In the genomic region with DNA sequence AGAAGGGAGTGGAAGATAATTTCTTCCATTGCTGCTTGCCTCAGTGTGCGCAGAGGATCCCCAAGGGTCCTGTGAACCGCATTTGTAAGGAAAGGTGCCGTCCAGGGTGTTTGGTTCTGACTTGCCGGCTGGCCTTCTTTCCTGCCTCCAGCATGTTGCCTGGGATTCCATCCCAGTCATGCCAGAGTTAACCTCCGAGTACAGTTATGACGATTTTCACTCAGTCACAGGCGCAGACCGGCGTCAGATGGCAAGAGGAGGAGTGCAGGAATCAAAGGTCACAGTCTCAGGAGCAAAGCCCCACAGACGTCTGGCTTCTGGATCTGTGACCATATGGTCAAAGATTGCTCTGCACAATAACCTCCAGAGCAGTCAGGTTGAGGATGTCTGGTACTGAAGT, we compare ENCODE assay signal across 22 cellular contexts. TPM values are rescaled to one million over a fixed set of nuclear protein-coding genes. Genes with fewer than 3 reads are reported as not detected.
A peak's percentile ranks its signal among the peaks of the same experiment; 100 is the strongest.
DNase-seq lines count a peak whose midpoint lies in the region; ATAC-seq lines count a peak whose summit lies in the region.
"Had no signal": no experiment of that assay in that cellular context is flagged by ENCODE, and none has a peak within 500 bp of the region (broad histone marks: within the 10 kb centered on the region; RNA-seq: fewer than 3 reads in every experiment).

No MANE protein-coding gene starts in this region.

- DNase-seq in activated naive CD4-positive, alpha-beta T cell treated with anti-CD3 and anti-CD28 coated beads, Interleukin-2, amount 10 ng/mL, durations not matched to agents 7 days and 5 days, result peak; percentile 12
- DNase-seq in activated naive CD4-positive, alpha-beta T cell treated with anti-CD3 and anti-CD28 coated beads for 36 hours, result no peak
- DNase-seq in NCI-H82 (lab: John Stamatoyannopoulos, UW) (peak; percentile 94), left kidney (ENCODE audit: low read depth, low spot score) (peak; percentile 41)
- DNase-seq in stimulated activated CD8-positive, alpha-beta memory T cell treated with anti-CD3 and anti-CD28 coated beads, Interleukin-4, amount 100 ng/mL, for 48 hours, result peak; percentile 15
- DNase-seq: ACHN; activated CD4-positive, alpha-beta T cell treated with anti-CD3 and anti-CD28 coated beads for 36 hours; activated naive CD8-positive, alpha-beta T cell treated with anti-CD3 and anti-CD28 coated beads, Interleukin-2, amount 50 U/mL, for 24 hours; COR-L47; dorsolateral prefrontal cortex; kidney glomerular epithelial cell; naive B cell; NCI-H1105 treated with DMSO at 0.1 percent for 48 hours; NCI-H446 treated with DMSO at 0.1 percent for 48 hours; NK-92 treated with Interleukin-12 subunit alpha and Interleukin-12 subunit beta, amount 100 ng/mL, for 24 hours; testis had no signal

- ATAC-seq in HG03520 (IDR thresholded peaks at IDR 0.05; ENCODE audit: unreplicated experiment), result no peak
- no peak for ATAC-seq in GM18858 (IDR thresholded peaks at IDR 0.05; ENCODE audit: unreplicated experiment)
- no peak for ATAC-seq in HG02642 (IDR thresholded peaks at IDR 0.05; ENCODE audit: poor library complexity, unreplicated experiment)
- ATAC-seq: activated naive CD8-positive, alpha-beta T cell treated with anti-CD3 and anti-CD28 coated beads, Interleukin-2, amount 50 U/mL, for 24 hours had no signal

- no peaks in the 10 kb centered on the region for H3K9me3 Mint-ChIP-seq in activated naive CD4-positive, alpha-beta T cell treated with anti-CD3 and anti-CD28 coated beads, Interleukin-2, amount 10 ng/mL, durations not matched to agents 7 days and 5 days
- H3K9me3 Mint-ChIP-seq in activated naive CD4-positive, alpha-beta T cell treated with anti-CD3 and anti-CD28 coated beads for 36 hours, result no peaks in the 10 kb centered on the region
- H3K9me3 Mint-ChIP-seq: activated naive CD8-positive, alpha-beta T cell treated with anti-CD3 and anti-CD28 coated beads, Interleukin-2, amount 50 U/mL, for 24 hours; memory B cell; naive B cell; T-helper 1 cell treated with Interleukin-12 subunit alpha and Interleukin-12 subunit beta and Interleukin-4 antibody, amounts not matched to agents 30 μg/mL and 1 μg/mL, for 36 hours had no signal

- no peak overlapping the region for H3K27ac Mint-ChIP-seq in activated naive CD4-positive, alpha-beta T cell treated with anti-CD3 and anti-CD28 coated beads, Interleukin-2, amount 10 ng/mL, durations not matched to agents 7 days and 5 days
- H3K27ac Mint-ChIP-seq in activated naive CD4-positive, alpha-beta T cell treated with anti-CD3 and anti-CD28 coated beads for 36 hours, result no peak overlapping the region
- H3K27ac Mint-ChIP-seq: activated CD4-positive, alpha-beta T cell treated with anti-CD3 and anti-CD28 coated beads for 36 hours; activated naive CD8-positive, alpha-beta T cell treated with anti-CD3 and anti-CD28 coated beads, Interleukin-2, amount 50 U/mL, for 24 hours; memory B cell; naive B cell; T-helper 1 cell treated with Interleukin-12 subunit alpha and Interleukin-12 subunit beta and Interleukin-4 antibody, amounts not matched to agents 30 μg/mL and 1 μg/mL, for 36 hours had no signal

- H3K27me3 Mint-ChIP-seq in activated naive CD4-positive, alpha-beta T cell treated with anti-CD3 and anti-CD28 coated beads, Interleukin-2, amount 10 ng/mL, durations not matched to agents 7 days and 5 days, result peaks cover 54% of the 10 kb centered on the region
- H3K27me3 Mint-ChIP-seq in activated naive CD4-positive, alpha-beta T cell treated with anti-CD3 and anti-CD28 coated beads for 36 hours (ENCODE audit: low read depth), result peaks cover 3% of the 10 kb centered on the region

- no peaks in the 10 kb centered on the region for H3K36me3 Mint-ChIP-seq in activated naive CD4-positive, alpha-beta T cell treated with anti-CD3 and anti-CD28 coated beads, Interleukin-2, amount 10 ng/mL, durations not matched to agents 7 days and 5 days
- H3K36me3 Mint-ChIP-seq in activated naive CD4-positive, alpha-beta T cell treated with anti-CD3 and anti-CD28 coated beads for 36 hours (ENCODE audit: low read depth), result no peaks in the 10 kb centered on the region
- H3K36me3 Mint-ChIP-seq: memory B cell, naive B cell had no signal

- CTCF ChIA-PET in activated naive CD4-positive, alpha-beta T cell treated with anti-CD3 and anti-CD28 coated beads, Interleukin-2, amount 10 ng/mL, durations not matched to agents 7 days and 5 days (lab: Charles Lee), result interaction anchor here (0.6 to 6.3 kb wide), 30 partner anchors 10 to 1272 kb away, joined by 3 to 171 read pairs (median 5); no protein-coding TSS in a partner anchor
- CTCF ChIA-PET in activated naive CD4-positive, alpha-beta T cell treated with anti-CD3 and anti-CD28 coated beads for 36 hours (lab: Charles Lee), result interaction anchor here (0.8 to 7.5 kb wide), 23 partner anchors 9 to 542 kb away, joined by 3 to 110 read pairs (median 5); no protein-coding TSS in a partner anchor

- intact Hi-C loops in activated naive CD4-positive, alpha-beta T cell treated with anti-CD3 and anti-CD28 coated beads for 36 hours (cut with micrococcal nuclease), result loop anchor here (1.0 kb wide), 1 partner anchor 503 kb away; no protein-coding TSS in a partner anchor

- peaks cover 10% of the 10 kb centered on the region for H3K4me1 Mint-ChIP-seq in activated naive CD4-positive, alpha-beta T cell treated with anti-CD3 and anti-CD28 coated beads, Interleukin-2, amount 10 ng/mL, durations not matched to agents 7 days and 5 days
- peaks cover 9% of the 10 kb centered on the region for H3K4me1 Mint-ChIP-seq in activated naive CD4-positive, alpha-beta T cell treated with anti-CD3 and anti-CD28 coated beads for 36 hours (ENCODE audit: low read depth)

- no peak overlapping the region for H3K4me3 Mint-ChIP-seq in activated naive CD4-positive, alpha-beta T cell treated with anti-CD3 and anti-CD28 coated beads, Interleukin-2, amount 10 ng/mL, durations not matched to agents 7 days and 5 days
- H3K4me3 Mint-ChIP-seq in activated naive CD4-positive, alpha-beta T cell treated with anti-CD3 and anti-CD28 coated beads for 36 hours, result no peak overlapping the region
- H3K4me3 Mint-ChIP-seq: activated CD4-positive, alpha-beta T cell treated with anti-CD3 and anti-CD28 coated beads for 36 hours; activated naive CD8-positive, alpha-beta T cell treated with anti-CD3 and anti-CD28 coated beads, Interleukin-2, amount 50 U/mL, for 24 hours; memory B cell; naive B cell; T-helper 1 cell treated with Interleukin-12 subunit alpha and Interleukin-12 subunit beta and Interleukin-4 antibody, amounts not matched to agents 30 μg/mL and 1 μg/mL, for 36 hours had no signal

RNA-seq across cellular contexts. Expression of gene GADD45G, which starts 5.9 kb away (rescaled TPM):
- 1 to 10 TPM in 1 of 2 experiments, under 1 TPM in 1; 0.72 to 1.2 TPM for total RNA-seq in activated naive CD4-positive, alpha-beta T cell treated with anti-CD3 and anti-CD28 coated beads for 36 hours
- total RNA-seq: SJSA1 had no signal
